In the genomic region with DNA sequence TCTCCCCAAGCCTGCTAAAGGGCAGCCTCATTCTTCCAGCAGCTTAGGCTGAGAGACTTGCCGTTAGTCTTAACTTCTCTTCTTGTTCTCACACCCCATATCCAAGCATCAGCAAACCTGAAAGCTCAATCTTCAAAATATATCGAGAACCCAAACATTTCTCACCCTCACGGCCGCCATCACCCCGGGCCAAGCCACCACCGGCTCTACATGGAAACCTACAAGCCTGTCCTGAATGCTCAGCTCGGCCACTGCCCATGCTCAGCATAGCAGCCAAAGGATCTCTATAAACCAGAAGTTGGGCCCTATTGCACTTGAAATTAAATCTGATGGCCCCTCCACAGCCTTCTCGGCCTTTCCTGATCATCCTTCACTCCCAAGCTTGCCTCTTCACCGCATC, we compare ENCODE assay signal across 17 cellular contexts. TPM values are rescaled to one million over a fixed set of nuclear protein-coding genes. Genes with fewer than 3 reads are reported as not detected.
A peak's percentile ranks its signal among the peaks of the same experiment; 100 is the strongest.
DNase-seq lines count a peak whose midpoint lies in the region; ATAC-seq and TF ChIP-seq lines count a peak whose summit lies in the region.
"Had no signal": no experiment of that assay in that cellular context is flagged by ENCODE, and none has a peak within 500 bp of the region (broad histone marks: within the 10 kb centered on the region; RNA-seq: fewer than 3 reads in every experiment).

No MANE protein-coding gene starts in this region.

- no peak for TF ChIP-seq CTCF in ascending aorta (IDR thresholded peaks at IDR 0.05)

- H3K27me3 ChIP-seq in ascending aorta: no peaks in the 10 kb centered on the region
- H3K27me3 ChIP-seq: upper lobe of right lung had no signal

- intact Hi-C loops in ascending aorta (cut with DNase I): loop anchor here (10.0 kb wide), 1 partner anchor 594 kb away; the partner anchor contains the start of gene LAPTM4A

- POLR2A ChIA-PET in activated CD4-positive, alpha-beta T cell treated with anti-CD3 and anti-CD28 coated beads, Interleukin-2, amount 10 ng/mL, durations not matched to agents 7 days and 5 days (lab: Charles Lee): no interaction called here

- peak overlapping the region; percentile 3 for H3K27ac Mint-ChIP-seq in activated CD4-positive, alpha-beta T cell treated with anti-CD3 and anti-CD28 coated beads, Interleukin-2, amount 10 ng/mL, durations not matched to agents 7 days and 5 days
- H3K27ac Mint-ChIP-seq in memory B cell: peak overlapping the region; percentile 94
- H3K27ac Mint-ChIP-seq in stimulated activated effector memory CD8-positive, alpha-beta T cell treated with anti-CD3 and anti-CD28 coated beads, Interleukin-12 subunit alpha, Interleukin-12 subunit beta, amount 100 ng/mL, for 72 hours: peak overlapping the region; percentile 32
- H3K27ac Mint-ChIP-seq: activated T-cell treated with anti-CD3 and anti-CD28 coated beads, Interleukin-2, amount 50 U/mL, for 72 hours had no signal

- no peak overlapping the region for H3K4me3 Mint-ChIP-seq in activated CD4-positive, alpha-beta T cell treated with anti-CD3 and anti-CD28 coated beads, Interleukin-2, amount 10 ng/mL, durations not matched to agents 7 days and 5 days
- H3K4me3 Mint-ChIP-seq in memory B cell: peak overlapping the region; percentile 19
- H3K4me3 Mint-ChIP-seq in stimulated activated effector memory CD8-positive, alpha-beta T cell treated with anti-CD3 and anti-CD28 coated beads, Interleukin-12 subunit alpha, Interleukin-12 subunit beta, amount 100 ng/mL, for 72 hours: no peak overlapping the region

- ATAC-seq in memory B cell (ENCODE audit: low read depth) (no peak), HG03196 (IDR thresholded peaks at IDR 0.05; ENCODE audit: unreplicated experiment) (no peak)
- ATAC-seq in stimulated activated effector memory CD8-positive, alpha-beta T cell treated with anti-CD3 and anti-CD28 coated beads, Interleukin-12 subunit alpha, Interleukin-12 subunit beta, amount 100 ng/mL, for 72 hours: no peak
- ATAC-seq: activated T-cell treated with anti-CD3 and anti-CD28 coated beads, Interleukin-2, amount 50 U/mL, for 72 hours; HCT116; upper lobe of right lung had no signal

- no peaks in the 10 kb centered on the region for H3K36me3 Mint-ChIP-seq in activated CD4-positive, alpha-beta T cell treated with anti-CD3 and anti-CD28 coated beads, Interleukin-2, amount 10 ng/mL, durations not matched to agents 7 days and 5 days (ENCODE audit: low read depth)
- peaks cover 12% of the 10 kb centered on the region for H3K36me3 Mint-ChIP-seq in memory B cell
- H3K36me3 Mint-ChIP-seq in stimulated activated effector memory CD8-positive, alpha-beta T cell treated with anti-CD3 and anti-CD28 coated beads, Interleukin-12 subunit alpha, Interleukin-12 subunit beta, amount 100 ng/mL, for 72 hours: peaks cover 12% of the 10 kb centered on the region

- peak overlapping the region; percentile 83 to 95 for H3K27ac ChIP-seq in ascending aorta
- H3K27ac ChIP-seq: PC-9, upper lobe of right lung had no signal

- CTCF ChIA-PET in activated CD4-positive, alpha-beta T cell treated with anti-CD3 and anti-CD28 coated beads, Interleukin-2, amount 10 ng/mL, durations not matched to agents 7 days and 5 days (lab: Charles Lee): interaction anchor here (0.9 to 4.2 kb wide), 5 partner anchors 9 to 314 kb away, joined by 3 to 21 read pairs (median 9); partner anchors contain the start of gene RHOB

- H3K4me3 ChIP-seq in ascending aorta: peak overlapping the region in 1 of 2 donors; percentile 69
- H3K4me3 ChIP-seq: PC-9, upper lobe of right lung had no signal

- no peak for DNase-seq in activated CD4-positive, alpha-beta T cell treated with anti-CD3 and anti-CD28 coated beads, Interleukin-2, amount 10 ng/mL, durations not matched to agents 7 days and 5 days
- DNase-seq in activated CD4-positive, alpha-beta T cell treated with anti-CD3 and anti-CD28 coated beads for 1 hour: no peak
- DNase-seq in ascending aorta (ENCODE audit: low spot score in 2 of 2) (no peak), memory B cell (ENCODE audit: low spot score in 2 of 2) (no peak), putamen (ENCODE audit: low spot score) (no peak)
- no peak for DNase-seq in stimulated activated effector memory CD8-positive, alpha-beta T cell treated with anti-CD3 and anti-CD28 coated beads, Interleukin-12 subunit alpha, Interleukin-12 subunit beta, amount 100 ng/mL, for 72 hours (ENCODE audit: low spot score in 2 of 2)
- no peak for DNase-seq in activated effector memory CD4-positive, alpha-beta T cell treated with anti-CD3 and anti-CD28 coated beads, Interleukin-2, amount 50 U/mL, for 16 hours
- DNase-seq: activated T-cell treated with anti-CD3 and anti-CD28 coated beads, Interleukin-2, amount 50 U/mL, for 72 hours; foreskin melanocyte; NCI-H1092 treated with DMSO at 0.1 percent for 48 hours; NCI-H748 treated with DMSO at 0.1 percent for 48 hours; PC-9; stimulated activated CD4-positive, alpha-beta T cell treated with anti-CD3 and anti-CD28 coated beads, Interleukin-12 subunit alpha, Interleukin-12 subunit beta, amount 100 ng/mL, for 4 hours; stimulated activated naive CD4-positive, alpha-beta T cell treated with Interleukin-2 at 50 U/mL for 16 hours; upper lobe of right lung had no signal

- H3K4me1 Mint-ChIP-seq in activated CD4-positive, alpha-beta T cell treated with anti-CD3 and anti-CD28 coated beads, Interleukin-2, amount 10 ng/mL, durations not matched to agents 7 days and 5 days: peaks cover 30% of the 10 kb centered on the region
- peaks cover 37% of the 10 kb centered on the region for H3K4me1 Mint-ChIP-seq in memory B cell
- peaks cover 37% of the 10 kb centered on the region for H3K4me1 Mint-ChIP-seq in stimulated activated effector memory CD8-positive, alpha-beta T cell treated with anti-CD3 and anti-CD28 coated beads, Interleukin-12 subunit alpha, Interleukin-12 subunit beta, amount 100 ng/mL, for 72 hours

- no peaks in the 10 kb centered on the region for H3K27me3 Mint-ChIP-seq in activated CD4-positive, alpha-beta T cell treated with anti-CD3 and anti-CD28 coated beads, Interleukin-2, amount 10 ng/mL, durations not matched to agents 7 days and 5 days
- H3K27me3 Mint-ChIP-seq in memory B cell: no peaks in the 10 kb centered on the region

- peaks cover 20 to 33% of the 10 kb centered on the region in 2 donors for H3K4me1 ChIP-seq in ascending aorta

- H3K9me3 Mint-ChIP-seq in activated CD4-positive, alpha-beta T cell treated with anti-CD3 and anti-CD28 coated beads, Interleukin-2, amount 10 ng/mL, durations not matched to agents 7 days and 5 days: no peaks in the 10 kb centered on the region
- H3K9me3 Mint-ChIP-seq in memory B cell: no peaks in the 10 kb centered on the region
- H3K9me3 Mint-ChIP-seq in stimulated activated effector memory CD8-positive, alpha-beta T cell treated with anti-CD3 and anti-CD28 coated beads, Interleukin-12 subunit alpha, Interleukin-12 subunit beta, amount 100 ng/mL, for 72 hours: no peaks in the 10 kb centered on the region
- H3K9me3 Mint-ChIP-seq: activated T-cell treated with anti-CD3 and anti-CD28 coated beads, Interleukin-2, amount 50 U/mL, for 72 hours had no signal

- peaks cover 19 to 29% of the 10 kb centered on the region in 2 donors for H3K36me3 ChIP-seq in ascending aorta

- H3K9me3 ChIP-seq in ascending aorta: no peaks in the 10 kb centered on the region
- H3K9me3 ChIP-seq: upper lobe of right lung had no signal

RNA-seq across cellular contexts. Expression of gene HS1BP3, which starts 2.1 kb away (rescaled TPM):
- 10 to 100 TPM; 14.1 to 14.4 TPM for total RNA-seq in activated CD4-positive, alpha-beta T cell treated with anti-CD3 and anti-CD28 coated beads, Interleukin-2, amount 10 ng/mL, durations not matched to agents 7 days and 5 days
- 40.0 TPM for total RNA-seq in ascending aorta

RNA-seq across cellular contexts. Expression of gene GDF7, which starts 18.1 kb away (rescaled TPM):
- total RNA-seq in activated CD4-positive, alpha-beta T cell treated with anti-CD3 and anti-CD28 coated beads, Interleukin-2, amount 10 ng/mL, durations not matched to agents 7 days and 5 days: not detected
- 11.6 TPM for total RNA-seq in ascending aorta

Comparison
In these comparisons a context has a peak if more than half of its experiments do, and no peak if none do; other contexts are left out.
1. H3K27ac Mint-ChIP-seq: peak in every context shown above with its lines; median percentile 94 in memory B cell; 32 in stimulated activated effector memory CD8-positive, alpha-beta T cell treated with anti-CD3 and anti-CD28 coated beads, Interleukin-12 subunit alpha, Interleukin-12 subunit beta, amount 100 ng/mL, for 72 hours; 3 in activated CD4-positive, alpha-beta T cell treated with anti-CD3 and anti-CD28 coated beads, Interleukin-2, amount 10 ng/mL, durations not matched to agents 7 days and 5 days.
2. RNA of gene GDF7, which starts 18.1 kb away (total RNA-seq): 11.6 TPM in ascending aorta (single experiment); not detected in activated CD4-positive, alpha-beta T cell treated with anti-CD3 and anti-CD28 coated beads, Interleukin-2, amount 10 ng/mL, durations not matched to agents 7 days and 5 days; every median in the first group is over 10 times any median in the second.